Comparison of ENCODE assay signal across 8 cellular contexts in the genomic region with DNA sequence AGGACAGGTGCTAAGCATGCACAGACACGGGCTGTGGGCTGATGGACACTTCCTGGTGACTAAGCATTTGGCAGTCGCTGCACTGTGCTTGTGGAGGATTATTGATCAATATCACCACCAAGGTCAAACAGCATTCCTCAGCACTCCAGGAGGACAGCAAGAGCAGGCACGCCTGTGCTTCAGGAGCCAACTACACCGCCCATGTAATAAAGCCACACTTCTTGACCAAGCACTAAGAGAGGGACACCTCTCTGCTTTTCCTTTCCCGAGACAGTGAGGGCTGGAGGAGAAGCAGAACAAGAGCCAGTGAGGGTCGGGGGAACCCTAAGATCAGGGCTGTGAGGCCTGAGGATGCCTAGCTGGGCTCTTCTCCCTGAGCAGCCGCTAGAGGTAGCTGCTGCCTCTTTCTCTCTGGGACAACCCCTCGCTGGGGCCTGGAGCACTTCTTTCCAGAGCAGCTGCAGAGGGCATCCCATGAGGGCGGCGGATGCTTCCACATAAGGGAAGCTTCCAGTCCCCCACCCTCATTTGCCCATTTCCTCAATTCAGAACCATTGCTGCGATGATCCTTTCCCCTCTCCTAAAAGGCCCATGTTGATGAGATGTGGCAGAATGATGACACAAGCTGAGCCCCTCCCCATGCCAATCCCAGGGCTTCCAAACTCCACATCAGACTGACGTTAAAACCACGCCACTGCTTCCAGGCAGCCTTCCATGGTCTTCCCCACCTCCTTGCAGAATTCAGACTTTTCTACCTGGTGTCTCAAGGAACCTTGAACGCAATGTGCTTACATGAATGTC. TPM values are rescaled to one million over a fixed set of nuclear protein-coding genes. Genes with fewer than 3 reads are reported as not detected.
DNase-seq lines count a peak whose midpoint lies in the region; ATAC-seq and TF ChIP-seq lines count a peak whose summit lies in the region.

No MANE protein-coding gene starts in this region.

- H3K4me3 ChIP-seq in fibroblast of villous mesenchyme (ENCODE audit: low read depth, low read length) (no peak overlapping the region), osteoblast (ENCODE audit: insufficient read depth, low read length) (no peak overlapping the region)

- peaks cover 13% of the 10 kb centered on the region for H3K9me3 Mint-ChIP-seq in WTC11

- H3K79me2 ChIP-seq in osteoblast (ENCODE audit: insufficient read depth, low read length) = no peaks in the 10 kb centered on the region

- no peak overlapping the region for H3K4me3 Mint-ChIP-seq in WTC11

- H4K20me1 ChIP-seq in osteoblast (ENCODE audit: insufficient read depth, low read length) = peaks cover 3% of the 10 kb centered on the region

- H3K36me3 ChIP-seq in osteoblast (ENCODE audit: insufficient read depth, low read length) = peaks cover 14% of the 10 kb centered on the region

- peak; percentile 97 for TF ChIP-seq CTCF in LNCAP (IDR thresholded peaks at IDR 0.05)
- peak; percentile 26; the same call in 1 of the 2 replicates for TF ChIP-seq CTCF in WTC11 (IDR thresholded peaks at IDR 0.05)
- TF ChIP-seq CTCF in fibroblast of villous mesenchyme (IDR thresholded peaks at IDR 0.05; ENCODE audit: insufficient read depth, low read depth, low read length) = peak; percentile 92
- TF ChIP-seq CTCF in osteoblast (IDR thresholded peaks at IDR 0.05; ENCODE audit: extremely low read depth, low read depth, low read length) = peak; percentile 87

- H3K27ac Mint-ChIP-seq in WTC11 = no peak overlapping the region

- no peak overlapping the region for H3K27ac ChIP-seq in osteoblast (ENCODE audit: low read depth, low read length)

- H3K36me3 Mint-ChIP-seq in WTC11 = no peaks in the 10 kb centered on the region

- H3K4me2 ChIP-seq in osteoblast (ENCODE audit: insufficient read depth, low read length) = no peak overlapping the region

- ATAC-seq in WTC11 (peak; percentile 93), GM19324 (IDR thresholded peaks at IDR 0.05; ENCODE audit: low FRiP score, unreplicated experiment) (no peak)

- CTCF ChIA-PET in WTC11 (lab: Charles Lee) = interaction anchor here (0.6 to 4.7 kb wide), 35 partner anchors 9 to 495 kb away, joined by 3 to 121 read pairs (median 4); partner anchors contain the start of genes IKBKE and RAB7B

- POLR2A ChIA-PET in WTC11 (lab: Charles Lee) = no interaction called here

- no peak overlapping the region for H2AFZ ChIP-seq in osteoblast (ENCODE audit: low read length)

- H3K27me3 ChIP-seq in osteoblast (ENCODE audit: insufficient read depth, low read length) = no peaks in the 10 kb centered on the region

- no peaks in the 10 kb centered on the region for H3K9me3 ChIP-seq in osteoblast (ENCODE audit: low read depth, low read length)

- peak; percentile 5 for DNase-seq in activated T-cell treated with anti-CD3 and anti-CD28 coated beads for 4 hours
- no peak for DNase-seq in activated T-cell treated with anti-CD3 and anti-CD28 coated beads, Interleukin-2, amount 50 U/mL, for 1 hour
- peak; percentile 77 for DNase-seq in WTC11 (ENCODE audit: low spot score)
- peak; percentile 53 for DNase-seq in fibroblast of villous mesenchyme (ENCODE audit: low read depth)
- peak; percentile 94 for DNase-seq in osteoblast (ENCODE audit: insufficient read length, low spot score, missing footprints)
- no peak for DNase-seq in effector CD4-positive, alpha-beta T cell

- H3K4me1 Mint-ChIP-seq in WTC11 = 0 out of 2 replicates have a peak, but pooled peaks cover 4% of the 10 kb centered on the region

- no peaks in the 10 kb centered on the region; the same call in 1 of the 2 replicates for H3K27me3 Mint-ChIP-seq in WTC11 (ENCODE audit: low read depth)

- H3K4me1 ChIP-seq in osteoblast (ENCODE audit: insufficient read depth, low read length) = peaks cover 15% of the 10 kb centered on the region

TF ChIP-seq in WTC11, 78 proteins besides CTCF, POLR2A, EP300 and RAD21:
- TF ChIP-seq JAZF1 (CRISPR knock-in tag; IDR thresholded peaks at IDR 0.05) (no peak), FOXP4 (CRISPR knock-in tag; IDR thresholded peaks at IDR 0.05) (no peak), ZNF416 (CRISPR knock-in tag; IDR thresholded peaks at IDR 0.05) (no peak), NFYB (CRISPR knock-in tag; conservative IDR thresholded peaks at IDR 0.05; ENCODE audit: low read depth) (no peak), CBFB (CRISPR knock-in tag; IDR thresholded peaks at IDR 0.05; ENCODE audit: low read depth) (no peak), HMGA2 (CRISPR knock-in tag; IDR thresholded peaks at IDR 0.05) (no peak), NFATC4 (CRISPR knock-in tag; IDR thresholded peaks at IDR 0.05) (no peak), ZNF671 (CRISPR knock-in tag; IDR thresholded peaks at IDR 0.05) (no peak), GTF2I (CRISPR knock-in tag; conservative IDR thresholded peaks at IDR 0.05) (no peak), SMAD4 (CRISPR knock-in tag; IDR thresholded peaks at IDR 0.05) (no peak), TCF7 (CRISPR knock-in tag; IDR thresholded peaks at IDR 0.05; ENCODE audit: low read depth) (no peak)
- TF ChIP-seq, protein P1, sequence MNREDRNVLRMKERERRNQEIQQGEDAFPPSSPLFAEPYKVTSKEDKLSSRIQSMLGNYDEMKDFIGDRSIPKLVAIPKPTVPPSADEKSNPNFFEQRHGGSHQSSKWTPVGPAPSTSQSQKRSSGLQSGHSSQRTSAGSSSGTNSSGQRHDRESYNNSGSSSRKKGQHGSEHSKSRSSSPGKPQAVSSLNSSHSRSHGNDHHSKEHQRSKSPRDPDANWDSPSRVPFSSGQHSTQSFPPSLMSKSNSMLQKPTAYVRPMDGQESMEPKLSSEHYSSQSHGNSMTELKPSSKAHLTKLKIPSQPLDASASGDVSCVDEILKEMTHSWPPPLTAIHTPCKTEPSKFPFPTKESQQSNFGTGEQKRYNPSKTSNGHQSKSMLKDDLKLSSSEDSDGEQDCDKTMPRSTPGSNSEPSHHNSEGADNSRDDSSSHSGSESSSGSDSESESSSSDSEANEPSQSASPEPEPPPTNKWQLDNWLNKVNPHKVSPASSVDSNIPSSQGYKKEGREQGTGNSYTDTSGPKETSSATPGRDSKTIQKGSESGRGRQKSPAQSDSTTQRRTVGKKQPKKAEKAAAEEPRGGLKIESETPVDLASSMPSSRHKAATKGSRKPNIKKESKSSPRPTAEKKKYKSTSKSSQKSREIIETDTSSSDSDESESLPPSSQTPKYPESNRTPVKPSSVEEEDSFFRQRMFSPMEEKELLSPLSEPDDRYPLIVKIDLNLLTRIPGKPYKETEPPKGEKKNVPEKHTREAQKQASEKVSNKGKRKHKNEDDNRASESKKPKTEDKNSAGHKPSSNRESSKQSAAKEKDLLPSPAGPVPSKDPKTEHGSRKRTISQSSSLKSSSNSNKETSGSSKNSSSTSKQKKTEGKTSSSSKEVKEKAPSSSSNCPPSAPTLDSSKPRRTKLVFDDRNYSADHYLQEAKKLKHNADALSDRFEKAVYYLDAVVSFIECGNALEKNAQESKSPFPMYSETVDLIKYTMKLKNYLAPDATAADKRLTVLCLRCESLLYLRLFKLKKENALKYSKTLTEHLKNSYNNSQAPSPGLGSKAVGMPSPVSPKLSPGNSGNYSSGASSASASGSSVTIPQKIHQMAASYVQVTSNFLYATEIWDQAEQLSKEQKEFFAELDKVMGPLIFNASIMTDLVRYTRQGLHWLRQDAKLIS (CRISPR knock-in tag; IDR thresholded peaks at IDR 0.05; ENCODE audit: borderline replicate concordance) = no peak

RNA-seq across cellular contexts. Expression of gene RAB7B, which starts 19.1 kb away (rescaled TPM):
- total RNA-seq in WTC11 (2021) (not detected in 3 replicates), fibroblast of villous mesenchyme (4.2 and 5.2 TPM in 2 replicates), osteoblast (7.6 and 7.7 TPM in 2 replicates)

RNA-seq across cellular contexts. Expression of gene CTSE, which starts 39.6 kb away (rescaled TPM):
- total RNA-seq in WTC11 (2021) = 0.09 to 0.17 TPM in 2 of 3 replicates, not detected in the other
- not detected in 2 replicates for total RNA-seq in fibroblast of villous mesenchyme
- not detected in 2 replicates for total RNA-seq in osteoblast

RNA-seq across cellular contexts. Expression of gene SLC26A9, which starts 40.9 kb away (rescaled TPM):
- total RNA-seq in WTC11 (2021) = 0.05 to 0.15 TPM in 2 of 3 replicates, not detected in the other
- total RNA-seq in fibroblast of villous mesenchyme = not detected in 2 replicates
- total RNA-seq in osteoblast = not detected in 2 replicates

Comparison
In these comparisons a context has a peak if more than half of its experiments do, and no peak if none do; other contexts are left out.
1. DNase-seq: peak in activated T-cell treated with anti-CD3 and anti-CD28 coated beads for 4 hours (single experiment), WTC11 (single experiment), fibroblast of villous mesenchyme (single experiment) and osteoblast (single experiment); none in activated T-cell treated with anti-CD3 and anti-CD28 coated beads, Interleukin-2, amount 50 U/mL, for 1 hour (single experiment) and effector CD4-positive, alpha-beta T cell (single experiment).
2. CTCF ChIP-seq: peak in every context shown above with its lines; median percentile 97 in LNCAP; 92 in fibroblast of villous mesenchyme; 87 in osteoblast; 26 in WTC11.